In the genomic region with DNA sequence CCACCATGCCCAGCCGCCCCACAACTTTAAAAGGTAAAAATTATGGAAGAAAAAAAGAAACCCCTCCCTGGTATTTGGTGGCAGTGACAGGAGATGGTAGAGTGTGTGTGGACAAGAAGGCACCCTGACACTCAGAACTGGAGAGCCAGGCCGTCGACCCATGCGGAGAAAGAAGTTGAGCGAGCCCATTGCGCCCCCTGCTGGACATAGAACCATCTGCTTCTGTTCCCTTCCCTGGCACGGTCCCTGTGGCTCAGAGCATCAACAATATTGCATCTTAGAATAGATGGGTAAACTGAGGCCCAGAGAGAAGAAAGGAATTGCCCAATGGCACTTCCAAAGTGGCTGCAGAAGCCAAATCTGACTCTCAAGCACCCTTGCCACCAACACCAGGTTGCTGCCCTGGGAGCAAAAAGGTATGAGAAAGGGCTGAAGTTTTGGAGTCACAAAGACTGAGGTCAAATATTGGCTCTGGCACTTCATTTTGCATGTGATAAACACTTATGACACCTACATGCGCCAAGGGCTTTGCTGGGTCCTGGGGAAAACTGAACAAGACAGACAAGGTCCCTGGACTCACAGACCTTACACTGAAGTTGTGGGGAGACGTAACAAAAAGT, we compare ENCODE assay signal across 8 cellular contexts. TPM values are rescaled to one million over a fixed set of nuclear protein-coding genes. Genes with fewer than 3 reads are reported as not detected.
DNase-seq lines count a peak whose midpoint lies in the region; ATAC-seq and TF ChIP-seq lines count a peak whose summit lies in the region.

No MANE protein-coding gene starts in this region.

- no peak overlapping the region for H4K8ac ChIP-seq in mesendoderm (ENCODE audit: low read depth, low read length)

- H3K56ac ChIP-seq in mesendoderm (ENCODE audit: low read length) = no peak overlapping the region

- H3K9me3 Mint-ChIP-seq in activated CD4-positive, alpha-beta memory T cell treated with anti-CD3 and anti-CD28 coated beads, Interleukin-2, amount 10 ng/mL, durations not matched to agents 7 days and 5 days = no peaks in the 10 kb centered on the region

- H2BK120ac ChIP-seq in mesendoderm (ENCODE audit: low read depth, low read length) = no peak overlapping the region

- H3K79me2 ChIP-seq in mesendoderm (ENCODE audit: control insufficient read depth, insufficient read depth, low read length) = no peaks in the 10 kb centered on the region

- no peak overlapping the region for H3K27ac ChIP-seq in mesendoderm (ENCODE audit: low read depth, low read length)

- no peak overlapping the region for H2BK15ac ChIP-seq in mesendoderm (replicated peaks; ENCODE audit: low read depth)

- H3K79me1 ChIP-seq in mesendoderm (ENCODE audit: low read length) = no peaks in the 10 kb centered on the region

- H3K4me3 Mint-ChIP-seq in activated CD4-positive, alpha-beta memory T cell treated with anti-CD3 and anti-CD28 coated beads, Interleukin-2, amount 10 ng/mL, durations not matched to agents 7 days and 5 days = no peak overlapping the region

- H3K27me3 Mint-ChIP-seq in activated CD4-positive, alpha-beta memory T cell treated with anti-CD3 and anti-CD28 coated beads, Interleukin-2, amount 10 ng/mL, durations not matched to agents 7 days and 5 days = no peaks in the 10 kb centered on the region

- no peak overlapping the region for H3K27ac Mint-ChIP-seq in activated CD4-positive, alpha-beta memory T cell treated with anti-CD3 and anti-CD28 coated beads, Interleukin-2, amount 10 ng/mL, durations not matched to agents 7 days and 5 days

- TF ChIP-seq CTCF in AG09319 (IDR thresholded peaks at IDR 0.05; ENCODE audit: low read depth, low read length) = peak; percentile 80

- H3K27me3 ChIP-seq in HAP-1 (ENCODE audit: low read depth) = no peaks in the 10 kb centered on the region
- no peaks in the 10 kb centered on the region for H3K27me3 ChIP-seq in mesendoderm (ENCODE audit: insufficient read depth, low read length, poor library complexity)

- no peak overlapping the region for H3K4ac ChIP-seq in mesendoderm (ENCODE audit: low read depth, low read length)

- no CpG with 5 or more reads among the region's 9 CpGs for WGBS in mesendoderm (ENCODE audit: extremely low coverage, insufficient coverage, low lambda C conversion rate)

- H3K18ac ChIP-seq in mesendoderm (ENCODE audit: low read length) = no peak overlapping the region

- no peaks in the 10 kb centered on the region for H3K36me3 Mint-ChIP-seq in activated CD4-positive, alpha-beta memory T cell treated with anti-CD3 and anti-CD28 coated beads, Interleukin-2, amount 10 ng/mL, durations not matched to agents 7 days and 5 days (ENCODE audit: low read depth)

- POLR2A ChIA-PET in activated CD4-positive, alpha-beta memory T cell treated with anti-CD3 and anti-CD28 coated beads, Interleukin-2, amount 10 ng/mL, durations not matched to agents 7 days and 5 days (lab: Charles Lee) = no interaction called here

- no peak overlapping the region for H3K4me2 ChIP-seq in mesendoderm (ENCODE audit: low read length)

- H2AK5ac ChIP-seq in mesendoderm (ENCODE audit: low read length) = no peak overlapping the region

- H3K4me3 ChIP-seq in HAP-1 = no peak overlapping the region
- no peak overlapping the region for H3K4me3 ChIP-seq in mesendoderm (ENCODE audit: low read length)

- H3K23ac ChIP-seq in mesendoderm (ENCODE audit: low read length) = no peak overlapping the region

- H3K9ac ChIP-seq in mesendoderm (ENCODE audit: low read length) = no peak overlapping the region

- DNase-seq in AG09319 (ENCODE audit: extremely low read depth, low read depth) = peak; percentile 31
- peak; percentile 43 to 85 for DNase-seq in HAP-1 (ENCODE audit: low spot score in 2 of 2)
- peak; percentile 54 for DNase-seq in NCI-H748 treated with DMSO at 0.1 percent for 48 hours (lab: John Stamatoyannopoulos, UW)
- peak; percentile 79 for DNase-seq in activated CD4-positive, alpha-beta memory T cell treated with anti-CD3 and anti-CD28 coated beads, Interleukin-2, amount 10 ng/mL, durations not matched to agents 7 days and 5 days
- DNase-seq in effector CD8-positive, alpha-beta T cell (lab: John Stamatoyannopoulos, UW) = peak; percentile 45
- peak; percentile 72 for DNase-seq in mesendoderm
- peak; percentile 55 to 75 for DNase-seq in stimulated activated CD8-positive, alpha-beta memory T cell treated with anti-CD3 and anti-CD28 coated beads, Interleukin-2, amount 100 ng/mL, for 48 hours (ENCODE audit: low read depth in 2 of 2)

- CTCF ChIA-PET in activated CD4-positive, alpha-beta memory T cell treated with anti-CD3 and anti-CD28 coated beads, Interleukin-2, amount 10 ng/mL, durations not matched to agents 7 days and 5 days (lab: Charles Lee) = interaction anchor here (0.6 to 5.9 kb wide), 14 partner anchors 8 to 310 kb away, joined by 3 to 34 read pairs (median 4); partner anchors contain the start of genes MRPL11, PELI3 and TMEM151A

- in situ Hi-C loops in HAP-1 (cut with MboI; ENCODE audit: low sequenced_read_pairs) = no loop called here

- H2BK5ac ChIP-seq in mesendoderm (ENCODE audit: low read length) = no peak overlapping the region

- no peaks in the 10 kb centered on the region for H3K4me1 Mint-ChIP-seq in activated CD4-positive, alpha-beta memory T cell treated with anti-CD3 and anti-CD28 coated beads, Interleukin-2, amount 10 ng/mL, durations not matched to agents 7 days and 5 days

- ATAC-seq in HG02970 (IDR thresholded peaks at IDR 0.05; ENCODE audit: low FRiP score, unreplicated experiment) = no peak

- H3K9me3 ChIP-seq in HAP-1 = no peaks in the 10 kb centered on the region

- no peaks in the 10 kb centered on the region for H3K4me1 ChIP-seq in HAP-1
- H3K4me1 ChIP-seq in mesendoderm (ENCODE audit: control insufficient read depth, low read depth, low read length) = no peaks in the 10 kb centered on the region

- no peak overlapping the region for H4K5ac ChIP-seq in mesendoderm (ENCODE audit: low read length)

- H3K36me3 ChIP-seq in HAP-1 (replicated peaks) (peaks cover 4% of the 10 kb centered on the region), mesendoderm (ENCODE audit: control insufficient read depth, insufficient read depth, low read length) (no peaks in the 10 kb centered on the region)

RNA-seq across cellular contexts. Expression of gene MRPL11, which starts 8.6 kb away (rescaled TPM):
- total RNA-seq in activated CD4-positive, alpha-beta memory T cell treated with anti-CD3 and anti-CD28 coated beads, Interleukin-2, amount 10 ng/mL, durations not matched to agents 7 days and 5 days = 10 to 100 TPM; 44.2 to 55.3 TPM
- polyA plus RNA-seq in mesendoderm (2013, experiment 1 of 2) = 214 TPM
- 214 TPM for polyA plus RNA-seq in mesendoderm (2013, experiment 2 of 2)

RNA-seq across cellular contexts. Expression of gene NPAS4, which starts 9.3 kb away (rescaled TPM):
- under 1 TPM in 1 of 2 experiments, not detected in 1; 0.20 TPM for total RNA-seq in activated CD4-positive, alpha-beta memory T cell treated with anti-CD3 and anti-CD28 coated beads, Interleukin-2, amount 10 ng/mL, durations not matched to agents 7 days and 5 days
- polyA plus RNA-seq in mesendoderm (2013, experiment 1 of 2) = 0.51 TPM
- polyA plus RNA-seq in mesendoderm (2013, experiment 2 of 2) = 0.32 TPM

RNA-seq across cellular contexts. Expression of gene PELI3, which starts 36.6 kb away (rescaled TPM):
- total RNA-seq in activated CD4-positive, alpha-beta memory T cell treated with anti-CD3 and anti-CD28 coated beads, Interleukin-2, amount 10 ng/mL, durations not matched to agents 7 days and 5 days = 1 to 10 TPM; 6.8 to 7.5 TPM
- polyA plus RNA-seq in mesendoderm (2013, experiment 1 of 2) = 3.1 TPM
- polyA plus RNA-seq in mesendoderm (2013, experiment 2 of 2) = 3.4 TPM

RNA-seq across cellular contexts. Expression of gene DPP3, which starts 50.1 kb away (rescaled TPM):
- total RNA-seq in activated CD4-positive, alpha-beta memory T cell treated with anti-CD3 and anti-CD28 coated beads, Interleukin-2, amount 10 ng/mL, durations not matched to agents 7 days and 5 days = 10 to 100 TPM; 59.3 to 60.6 TPM
- polyA plus RNA-seq in mesendoderm (2013, experiment 1 of 2) = 37.0 TPM
- 37.5 TPM for polyA plus RNA-seq in mesendoderm (2013, experiment 2 of 2)

RNA-seq across cellular contexts. Expression of gene SLC29A2, which starts 58.5 kb away (rescaled TPM):
- total RNA-seq in activated CD4-positive, alpha-beta memory T cell treated with anti-CD3 and anti-CD28 coated beads, Interleukin-2, amount 10 ng/mL, durations not matched to agents 7 days and 5 days = 1 to 10 TPM; 8.4 to 9.0 TPM
- polyA plus RNA-seq in mesendoderm (2013, experiment 1 of 2) = 28.3 TPM
- 29.0 TPM for polyA plus RNA-seq in mesendoderm (2013, experiment 2 of 2)
